17 cellular contexts compared by ENCODE assay signal in the genomic region with DNA sequence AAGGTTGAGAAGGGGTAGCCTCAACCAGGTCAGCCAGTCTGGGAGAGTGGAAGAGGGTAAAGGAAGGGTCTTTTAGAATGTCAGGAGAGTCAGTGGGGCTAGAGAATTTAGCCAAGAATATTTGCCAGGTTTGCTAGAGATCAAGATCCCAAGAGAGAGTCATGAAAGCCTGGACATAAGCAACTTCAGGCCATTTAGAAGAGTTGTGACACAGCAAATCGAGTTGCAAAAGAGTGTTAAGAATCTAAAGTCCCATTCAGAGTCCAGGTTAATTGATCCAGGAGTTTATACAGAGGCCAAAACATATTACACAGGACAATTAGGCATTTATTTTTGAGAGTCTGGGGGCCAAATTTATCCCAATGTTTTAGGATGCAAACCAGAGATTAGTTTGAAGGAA.
DNase-seq lines count a peak whose midpoint lies in the region; ATAC-seq lines count a peak whose summit lies in the region.
"Had no signal": no experiment of that assay in that cellular context is flagged by ENCODE, and none has a peak within 500 bp of the region (broad histone marks: within the 10 kb centered on the region; RNA-seq: fewer than 3 reads in every experiment).

No MANE protein-coding gene starts in this region.

- H2BK120ac ChIP-seq in mesendoderm (ENCODE audit: low read depth, low read length): no peak overlapping the region

- H3K4ac ChIP-seq in mesendoderm (ENCODE audit: low read depth, low read length): no peak overlapping the region

- H3K4me1 Mint-ChIP-seq in CD4-positive, CD25-positive, alpha-beta regulatory T cell: peaks cover 0 to 17% (median 7%) of the 10 kb centered on the region in 4 donors
- peaks cover 5% of the 10 kb centered on the region for H3K4me1 Mint-ChIP-seq in activated CD4-positive, alpha-beta memory T cell treated with anti-CD3 and anti-CD28 coated beads for 36 hours (ENCODE audit: low read depth)
- H3K4me1 Mint-ChIP-seq: CD14-positive monocyte had no signal

- peaks cover 0 to 5% of the 10 kb centered on the region in 2 experiments for H3K9me3 ChIP-seq in CD4-positive, CD25-positive, alpha-beta regulatory T cell (ENCODE audit: control insufficient read depth in 2 of 2, low read length in 2 of 2)
- H3K9me3 ChIP-seq in subcutaneous abdominal adipose tissue (ENCODE audit: control insufficient read depth in 5 of 5, low read length in 5 of 5): no peaks in the 10 kb centered on the region
- H3K9me3 ChIP-seq: BE2C, Caco-2 had no signal

- H2BK15ac ChIP-seq in mesendoderm (replicated peaks; ENCODE audit: low read depth): no peak overlapping the region

- no peak overlapping the region for H3K4me3 Mint-ChIP-seq in CD4-positive, CD25-positive, alpha-beta regulatory T cell
- H3K4me3 Mint-ChIP-seq in activated CD4-positive, alpha-beta memory T cell treated with anti-CD3 and anti-CD28 coated beads for 36 hours: no peak overlapping the region
- H3K4me3 Mint-ChIP-seq: CD14-positive monocyte; CD4-positive, alpha-beta T cell; CD8-positive, alpha-beta T cell had no signal

- peak overlapping the region in 2 of 3 donors; percentile 8 to 52 for H3K27ac Mint-ChIP-seq in CD4-positive, CD25-positive, alpha-beta regulatory T cell
- no peak overlapping the region for H3K27ac Mint-ChIP-seq in activated CD4-positive, alpha-beta memory T cell treated with anti-CD3 and anti-CD28 coated beads for 36 hours
- H3K27ac Mint-ChIP-seq: CD14-positive monocyte; CD4-positive, alpha-beta T cell; CD8-positive, alpha-beta T cell had no signal

- intact Hi-C loops in activated CD4-positive, alpha-beta memory T cell treated with anti-CD3 and anti-CD28 coated beads for 36 hours (cut with micrococcal nuclease): loop anchor here (5.0 to 10.0 kb wide), 2 partner anchors 180 to 1128 kb away; no protein-coding TSS in a partner anchor

- no peak overlapping the region for H2BK5ac ChIP-seq in mesendoderm (ENCODE audit: low read length)

- no peaks in the 10 kb centered on the region for H3K79me2 ChIP-seq in mesendoderm (ENCODE audit: control insufficient read depth, insufficient read depth, low read length)

- no peak overlapping the region for H3K4me2 ChIP-seq in mesendoderm (ENCODE audit: low read length)
- H3K4me2 ChIP-seq: BLaER1 had no signal

- no peaks in the 10 kb centered on the region for H3K79me1 ChIP-seq in mesendoderm (ENCODE audit: low read length)

- no peak for DNase-seq in CD4-positive, CD25-positive, alpha-beta regulatory T cell
- DNase-seq in left lobe of liver (ENCODE audit: low spot score) (no peak), mesendoderm (no peak)
- DNase-seq in activated CD4-positive, alpha-beta memory T cell treated with anti-CD3 and anti-CD28 coated beads for 36 hours: no peak
- DNase-seq: 8988T; ACHN; C1 segment of cervical spinal cord; Caco-2; Calu3; CD4-positive, alpha-beta T cell; CD8-positive, alpha-beta T cell; DMS79 treated with DMSO at 0.1 percent for 48 hours; GF-D8 had no signal

- H4K8ac ChIP-seq in mesendoderm (ENCODE audit: low read depth, low read length): no peak overlapping the region

- H3K23ac ChIP-seq in mesendoderm (ENCODE audit: low read length): no peak overlapping the region

- no peak overlapping the region for H3K9ac ChIP-seq in subcutaneous abdominal adipose tissue (ENCODE audit: low read length in 5 of 5)
- no peak overlapping the region for H3K9ac ChIP-seq in mesendoderm (ENCODE audit: low read length)
- H3K9ac ChIP-seq: BLaER1 had no signal

- no peak overlapping the region for H2AK5ac ChIP-seq in mesendoderm (ENCODE audit: low read length)

- H3K4me3 ChIP-seq in CD4-positive, CD25-positive, alpha-beta regulatory T cell (ENCODE audit: low read depth, low read length): no peak overlapping the region
- H3K4me3 ChIP-seq in subcutaneous abdominal adipose tissue (ENCODE audit: low read depth in 1 of 5, low read length in 5 of 5) (no peak overlapping the region), mesendoderm (ENCODE audit: low read length) (no peak overlapping the region)
- H3K4me3 ChIP-seq: BLaER1 had no signal

- peaks cover 4% of the 10 kb centered on the region for H3K36me3 Mint-ChIP-seq in CD4-positive, CD25-positive, alpha-beta regulatory T cell
- H3K36me3 Mint-ChIP-seq in activated CD4-positive, alpha-beta memory T cell treated with anti-CD3 and anti-CD28 coated beads for 36 hours: peaks cover 11% of the 10 kb centered on the region
- H3K36me3 Mint-ChIP-seq: CD14-positive monocyte had no signal

- no peak overlapping the region for H3K56ac ChIP-seq in mesendoderm (ENCODE audit: low read length)

- no peak overlapping the region for H4K5ac ChIP-seq in mesendoderm (ENCODE audit: low read length)

- ATAC-seq in CD4-positive, CD25-positive, alpha-beta regulatory T cell (ENCODE audit: low read depth in 2 of 2): no peak
- ATAC-seq in left lobe of liver: peak; percentile 83
- ATAC-seq: CD8-positive, alpha-beta T cell had no signal

- no peak overlapping the region for H3K18ac ChIP-seq in mesendoderm (ENCODE audit: low read length)

- H3K36me3 ChIP-seq in CD4-positive, CD25-positive, alpha-beta regulatory T cell (ENCODE audit: control insufficient read depth, insufficient read depth, low read length): no peaks in the 10 kb centered on the region
- H3K36me3 ChIP-seq in subcutaneous abdominal adipose tissue (ENCODE audit: control insufficient read depth in 5 of 5, insufficient read depth in 5 of 5, low read length in 5 of 5) (no peaks in the 10 kb centered on the region), mesendoderm (ENCODE audit: control insufficient read depth, insufficient read depth, low read length) (no peaks in the 10 kb centered on the region)
- H3K36me3 ChIP-seq: BE2C, BLaER1 had no signal

- CTCF ChIA-PET in activated CD4-positive, alpha-beta memory T cell treated with anti-CD3 and anti-CD28 coated beads for 36 hours (lab: Charles Lee): no interaction called here

- no peaks in the 10 kb centered on the region for H3K27me3 Mint-ChIP-seq in CD4-positive, CD25-positive, alpha-beta regulatory T cell
- H3K27me3 Mint-ChIP-seq in activated CD4-positive, alpha-beta memory T cell treated with anti-CD3 and anti-CD28 coated beads for 36 hours: no peaks in the 10 kb centered on the region
- H3K27me3 Mint-ChIP-seq: CD4-positive, alpha-beta T cell had no signal

- POLR2A ChIA-PET in activated CD4-positive, alpha-beta memory T cell treated with anti-CD3 and anti-CD28 coated beads for 36 hours (lab: Charles Lee): no interaction called here

- peaks cover 0 to 6% (median 5%) of the 10 kb centered on the region in 7 donors for H3K9me3 Mint-ChIP-seq in CD4-positive, CD25-positive, alpha-beta regulatory T cell
- peaks cover 11% of the 10 kb centered on the region for H3K9me3 Mint-ChIP-seq in activated CD4-positive, alpha-beta memory T cell treated with anti-CD3 and anti-CD28 coated beads for 36 hours

- H3K4me1 ChIP-seq in CD4-positive, CD25-positive, alpha-beta regulatory T cell (ENCODE audit: control insufficient read depth, insufficient read depth, low read length, poor library complexity, severe bottlenecking): no peaks in the 10 kb centered on the region
- peaks cover 0 to 43% (median 18%) of the 10 kb centered on the region in 5 donors for H3K4me1 ChIP-seq in subcutaneous abdominal adipose tissue (ENCODE audit: control insufficient read depth in 5 of 5, insufficient read depth in 5 of 5, low read length in 5 of 5)
- no peaks in the 10 kb centered on the region for H3K4me1 ChIP-seq in mesendoderm (ENCODE audit: control insufficient read depth, low read depth, low read length)
- H3K4me1 ChIP-seq: Caco-2 had no signal

- H3K27ac ChIP-seq in CD4-positive, CD25-positive, alpha-beta regulatory T cell (ENCODE audit: insufficient read depth, low read length, poor library complexity, severe bottlenecking): no peak overlapping the region
- H3K27ac ChIP-seq in subcutaneous abdominal adipose tissue (ENCODE audit: low read depth, low read length) (peak overlapping the region; percentile 59), mesendoderm (ENCODE audit: low read depth, low read length) (no peak overlapping the region)
- H3K27ac ChIP-seq: BLaER1 had no signal

- H3K27me3 ChIP-seq in CD4-positive, CD25-positive, alpha-beta regulatory T cell (ENCODE audit: control insufficient read depth, insufficient read depth, low read length): no peaks in the 10 kb centered on the region
- H3K27me3 ChIP-seq in subcutaneous abdominal adipose tissue (ENCODE audit: control insufficient read depth in 5 of 5, insufficient read depth in 4 of 5, low read length in 5 of 5) (no peaks in the 10 kb centered on the region), mesendoderm (ENCODE audit: insufficient read depth, low read length, poor library complexity) (no peaks in the 10 kb centered on the region)
- H3K27me3 ChIP-seq: BE2C, BLaER1 had no signal

- WGBS in mesendoderm (ENCODE audit: extremely low coverage, insufficient coverage, low lambda C conversion rate): no CpG with 5 or more reads among the region's 1 CpG
